Comparison of ENCODE assay signal across 8 cellular contexts in the genomic region with DNA sequence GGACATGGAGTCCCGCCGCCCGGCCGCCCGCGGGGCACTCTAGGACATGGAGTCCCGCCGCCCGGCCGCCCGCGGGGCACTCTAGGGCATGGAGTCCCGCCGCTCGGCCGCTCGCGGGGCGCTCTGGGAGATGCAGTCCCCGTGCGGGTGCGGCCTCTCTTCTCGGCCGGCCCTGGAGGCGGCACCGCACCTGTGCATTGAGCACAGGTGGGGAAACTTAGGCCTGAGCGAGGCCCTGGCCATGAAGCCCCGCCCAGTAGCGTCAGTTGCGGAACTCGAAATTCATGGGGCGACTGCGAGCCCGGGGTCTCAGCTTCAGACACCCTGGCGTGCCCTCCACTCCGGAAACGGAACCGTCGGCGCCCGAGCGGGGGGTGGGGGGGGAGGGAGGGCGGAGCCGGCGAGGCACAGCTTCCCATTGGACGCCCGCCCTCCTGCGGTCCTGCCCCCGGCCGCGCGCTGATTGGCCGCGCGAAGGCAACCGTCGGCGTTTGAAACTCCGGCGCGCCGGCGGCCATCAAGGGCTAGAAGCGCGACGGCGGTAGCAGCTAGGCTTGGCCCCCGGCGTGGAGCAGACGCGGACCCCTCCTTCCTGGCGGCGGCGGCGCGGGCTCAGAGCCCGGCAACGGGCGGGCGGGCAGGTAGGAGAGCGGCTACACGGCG. TPM values are rescaled to one million over a fixed set of nuclear protein-coding genes. Genes with fewer than 3 reads are reported as not detected.
DNase-seq lines count a peak whose midpoint lies in the region; ATAC-seq and TF ChIP-seq lines count a peak whose summit lies in the region.

Gene TACC3 (plus strand): TSS at position 519 of the 663 bp plus-strand sequence. CDS start 1,901 bp downstream, outside the sequence.
Gene TMEM129 (minus strand): TSS at position 321 of the 663 bp plus-strand sequence. CDS start 486 bp downstream, outside the sequence.

- H3K4me3 ChIP-seq in OCI-LY1 (ENCODE audit: low read depth, low read length, poor library complexity, severe bottlenecking) = peak within 1 kb of the TSS; percentile 93
- H3K4me3 ChIP-seq in mesodermal cell (ENCODE audit: extremely low read depth, insufficient read depth, low read length, poor library complexity, severe bottlenecking) = peak within 1 kb of the TSS; percentile 70

- no peaks in the 10 kb centered on the region for H3K27me3 ChIP-seq in OCI-LY1 (ENCODE audit: insufficient read depth, low read length)

- H3K9ac ChIP-seq in OCI-LY1 (ENCODE audit: low read length) = peak within 1 kb of the TSS; percentile 92

- DNase-seq in DMS 273 (lab: John Stamatoyannopoulos, UW; ENCODE audit: unreplicated experiment) (peak; percentile 96), HuH-7 (ENCODE audit: low spot score) (peak; percentile 99)
- peak; percentile 93 for DNase-seq in activated CD8-positive, alpha-beta memory T cell treated with anti-CD3 and anti-CD28 coated beads, Interleukin-2, amount 50 U/mL, for 4 hours
- peak; percentile 89 to 90 for DNase-seq in stimulated activated CD8-positive, alpha-beta memory T cell treated with anti-CD3 and anti-CD28 coated beads, Interleukin-15, amount 100 ng/mL, for 4 hours (ENCODE audit: low read depth in 2 of 2)

- H3K36me3 ChIP-seq in OCI-LY1 (ENCODE audit: insufficient read depth, low read length) = peaks cover 24% of the 10 kb centered on the region
- H3K36me3 ChIP-seq in mesodermal cell (ENCODE audit: control insufficient read depth, insufficient read depth, low read length) = peaks cover 59% of the 10 kb centered on the region

- peak; percentile 64 for ATAC-seq in GM21526 (IDR thresholded peaks at IDR 0.05; ENCODE audit: low FRiP score, unreplicated experiment)

- H3K9me3 ChIP-seq in OCI-LY1 (ENCODE audit: low read length) (no peaks in the 10 kb centered on the region), mesodermal cell (ENCODE audit: control insufficient read depth, low read length) (no peaks in the 10 kb centered on the region)

- no peaks in the 10 kb centered on the region; the same call in 1 of the 2 replicates for H3F3A ChIP-seq in OCI-LY1 (ENCODE audit: insufficient read depth, low read length)

- H3K27ac ChIP-seq in OCI-LY1 (ENCODE audit: low read depth, low read length, poor library complexity, severe bottlenecking) (peak within 1 kb of the TSS; percentile 97), mesodermal cell (ENCODE audit: low read depth, low read length, severe bottlenecking) (peak within 1 kb of the TSS; percentile 59)

- H3K4me2 ChIP-seq in OCI-LY1 (ENCODE audit: low read length) = peak within 1 kb of the TSS; percentile 98

- peaks cover 8% of the 10 kb centered on the region for H3K79me2 ChIP-seq in OCI-LY1 (ENCODE audit: insufficient read depth, low read length)

- 0% methylated on average over 41 to 58 of the region's 83 CpGs for WGBS in mesodermal cell (ENCODE audit: insufficient coverage in 2 of 2), 2 experiments

- in situ Hi-C loops in endometrial microvascular endothelial cells (cut with HindIII; ENCODE audit: inconsistent ontology term, low pct_unique_long_range_greater_than_20kb, low sequenced_read_pairs) = no loop called here

- H4K20me1 ChIP-seq in OCI-LY1 (ENCODE audit: insufficient read depth, low read length) = no peaks in the 10 kb centered on the region

- no peak within 1 kb of the TSS for H2AFZ ChIP-seq in OCI-LY1 (ENCODE audit: low read length)

- TF ChIP-seq CTCF in OCI-LY1 (IDR thresholded peaks at IDR 0.05; ENCODE audit: low read length) = no peak

- no peaks in the 10 kb centered on the region for H3K9me2 ChIP-seq in OCI-LY1 (ENCODE audit: low read depth, low read length)

- H3K4me1 ChIP-seq in OCI-LY1 (ENCODE audit: insufficient read depth, low read length, severe bottlenecking) = peaks cover 76% of the 10 kb centered on the region
- peaks cover 27% of the 10 kb centered on the region for H3K4me1 ChIP-seq in mesodermal cell (ENCODE audit: control insufficient read depth, insufficient read depth, low read length, poor library complexity, severe bottlenecking)

RNA-seq across cellular contexts. Expression of gene TACC3, which starts in this region (rescaled TPM):
- 62.5 TPM for total RNA-seq in endometrial microvascular endothelial cells (ENCODE audit: inconsistent ontology term)
- polyA plus RNA-seq in mesodermal cell (2013, experiment 1 of 2) = 104 TPM
- polyA plus RNA-seq in mesodermal cell (2013, experiment 2 of 2) = 91.8 TPM

RNA-seq across cellular contexts. Expression of gene TMEM129, which starts in this region (rescaled TPM):
- total RNA-seq in endometrial microvascular endothelial cells (ENCODE audit: inconsistent ontology term) = 34.5 TPM
- 36.1 TPM for polyA plus RNA-seq in mesodermal cell (2013, experiment 1 of 2)
- polyA plus RNA-seq in mesodermal cell (2013, experiment 2 of 2) = 27.0 TPM

Comparison
In these comparisons a context has a peak if more than half of its experiments do, and no peak if none do; other contexts are left out.
1. Peak in every context shown above with its lines: DNase-seq, ATAC-seq, H3K4me3 ChIP-seq and H3K27ac ChIP-seq.